ENCODE assay signal across 1 cellular context in genomic region chr4:76197971-76198410, GRCh38.
TF ChIP-seq lines count a peak whose summit lies in the region.

No MANE protein-coding gene starts in this region.

TF ChIP-seq in IMR-90, 13 proteins besides CTCF, POLR2A, EP300 and RAD21 (continued from another document):
- TF ChIP-seq NFE2L2 (IDR thresholded peaks at IDR 0.05; ENCODE audit: low read depth, low read length) (no peak), MAFK (IDR thresholded peaks at IDR 0.05; ENCODE audit: low read depth, low read length) (no peak), SMC3 (IDR thresholded peaks at IDR 0.05; ENCODE audit: low read depth, low read length) (no peak), CEBPB (IDR thresholded peaks at IDR 0.05; ENCODE audit: low read depth, low read length) (no peak), ELK1 (IDR thresholded peaks at IDR 0.05; ENCODE audit: borderline replicate concordance, low read depth, low read length) (no peak)
